Comparison of ENCODE assay signal across 11 cellular contexts in genomic region chr1:48619529-48619928, GRCh38.
A peak's percentile ranks its signal among the peaks of the same experiment; 100 is the strongest.
DNase-seq lines count a peak whose midpoint lies in the region; TF ChIP-seq lines count a peak whose summit lies in the region.
"Had no signal": no experiment of that assay in that cellular context is flagged by ENCODE, and none has a peak within 500 bp of the region (broad histone marks: within the 10 kb centered on the region; RNA-seq: fewer than 3 reads in every experiment).

No MANE protein-coding gene starts in this region.

- H3K27ac ChIP-seq in mesodermal cell (ENCODE audit: low read depth, low read length, severe bottlenecking), result peak overlapping the region; percentile 46
- H3K27ac ChIP-seq in transverse colon, result no peak overlapping the region
- H3K27ac ChIP-seq in thyroid gland, result no peak overlapping the region

- WGBS in mesodermal cell (ENCODE audit: insufficient coverage in 2 of 2), 2 experiments, result 18 to 20% methylated on average over 4 to 5 of the region's 9 CpGs
- 49 to 51% methylated on average over 5 to 9 of the region's 9 CpGs for WGBS in transverse colon (ENCODE audit: low coverage in 1 of 2), 2 donors
- WGBS in thyroid gland, 2 donors, result 53 to 59% methylated on average over 8 to 9 of the region's 9 CpGs

- intact Hi-C loops in transverse colon (cut with DNase I; ENCODE audit: low total_unique reads) (no loop called here), thyroid gland (cut with DNase I) (no loop called here)

- in situ Hi-C loops in transverse colon (cut with MboI; ENCODE audit: low pct_ligation_motif_present in 1 of 4, low pct_unique_long_range_greater_than_20kb in 1 of 4, low sequenced_read_pairs in 3 of 4), result no loop called here

- H3K36me3 ChIP-seq in MG63 (no peaks in the 10 kb centered on the region), mesodermal cell (ENCODE audit: control insufficient read depth, insufficient read depth, low read length) (no peaks in the 10 kb centered on the region), transverse colon (no peaks in the 10 kb centered on the region), thyroid gland (no peaks in the 10 kb centered on the region)

- DNase-seq in D341Med (ENCODE audit: low spot score) (peak; percentile 44), MG63 (peak; percentile 29), dedifferentiated amniotic fluid mesenchymal stem cell (ENCODE audit: extremely low spot score) (peak; percentile 67), GM03348 (ENCODE audit: low spot score) (no peak), transverse colon (no peak), thyroid gland (no peak)
- DNase-seq in activated CD4-positive, alpha-beta T cell treated with anti-CD3 and anti-CD28 coated beads, Interleukin-2, amount 50 U/mL, for 1 hour, result no peak
- DNase-seq: activated CD8-positive, alpha-beta memory T cell treated with anti-CD3 and anti-CD28 coated beads, Interleukin-2, amount 50 U/mL, for 4 hours; SHP77 treated with DMSO at 0.1 percent for 48 hours; stimulated activated naive CD4-positive, alpha-beta T cell treated with Interleukin-2 at 50 U/mL for 16 hours had no signal

- no peak for TF ChIP-seq EP300 in transverse colon (IDR thresholded peaks at IDR 0.05; ENCODE audit: low read depth)

- TF ChIP-seq POLR2A in transverse colon (IDR thresholded peaks at IDR 0.05) (no peak), thyroid gland (IDR thresholded peaks at IDR 0.05) (no peak)

- H3K4me1 ChIP-seq in mesodermal cell (ENCODE audit: control insufficient read depth, insufficient read depth, low read length, poor library complexity, severe bottlenecking), result peaks cover 9% of the 10 kb centered on the region
- no peaks in the 10 kb centered on the region for H3K4me1 ChIP-seq in transverse colon
- H3K4me1 ChIP-seq in thyroid gland, result peaks cover 7 to 14% of the 10 kb centered on the region in 2 donors

- H3K27me3 ChIP-seq in MG63 (no peaks in the 10 kb centered on the region), transverse colon (no peaks in the 10 kb centered on the region), thyroid gland (no peaks in the 10 kb centered on the region)

- H3K4me3 ChIP-seq in MG63 (no peak overlapping the region), mesodermal cell (ENCODE audit: extremely low read depth, insufficient read depth, low read length, poor library complexity, severe bottlenecking) (no peak overlapping the region), transverse colon (no peak overlapping the region), thyroid gland (replicated peaks in 1 of 3) (no peak overlapping the region)

- TF ChIP-seq CTCF in transverse colon (IDR thresholded peaks at IDR 0.05) (no peak), thyroid gland (IDR thresholded peaks at IDR 0.05) (no peak)

- H3K9me3 ChIP-seq in MG63 (no peaks in the 10 kb centered on the region), mesodermal cell (ENCODE audit: control insufficient read depth, low read length) (no peaks in the 10 kb centered on the region), transverse colon (no peaks in the 10 kb centered on the region), thyroid gland (no peaks in the 10 kb centered on the region)

Comparison
In these comparisons a context has a peak if more than half of its experiments do, and no peak if none do; other contexts are left out.
1. DNase-seq: peak in D341Med (single experiment), MG63 (single experiment) and dedifferentiated amniotic fluid mesenchymal stem cell (single experiment); none in GM03348 (single experiment), activated CD4-positive, alpha-beta T cell treated with anti-CD3 and anti-CD28 coated beads, Interleukin-2, amount 50 U/mL, for 1 hour (single experiment), transverse colon (single experiment) and thyroid gland (0 of 2).